Comparison of ENCODE assay signal across 1 cellular context in the genomic region with DNA sequence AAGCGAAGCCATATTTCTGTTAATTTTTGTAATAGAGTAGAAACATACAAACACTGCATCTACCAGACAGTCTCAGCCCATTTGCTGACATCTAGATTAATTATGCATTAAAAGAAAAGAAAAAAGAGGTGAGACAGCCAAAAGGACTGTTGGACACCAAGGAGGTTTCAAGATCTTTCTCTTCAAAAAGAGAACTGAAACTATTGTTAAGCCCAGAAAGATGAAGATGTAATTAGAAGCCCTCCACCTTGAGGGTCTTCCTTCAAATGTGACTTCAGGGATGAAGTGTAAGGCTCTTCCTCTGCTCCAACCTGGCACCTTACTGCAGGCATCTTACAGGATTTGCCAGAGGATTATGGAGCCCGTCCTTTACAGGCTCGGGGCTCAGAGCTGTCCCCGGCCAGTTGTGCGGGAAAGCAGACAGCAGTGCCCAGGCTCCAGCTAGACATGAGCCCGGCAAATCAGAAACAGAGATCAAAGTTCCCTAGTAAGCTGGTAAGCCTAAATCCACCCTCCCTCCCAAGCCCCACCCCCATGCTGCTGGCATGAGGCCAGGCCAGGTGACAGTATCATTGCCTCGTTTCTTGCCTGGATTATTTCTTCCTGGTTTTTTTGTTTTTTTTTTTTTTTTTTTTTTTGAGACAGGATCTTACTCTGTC.
TF ChIP-seq lines count a peak whose summit lies in the region.

No MANE protein-coding gene starts in this region.

TF ChIP-seq in HepG2, 621 proteins besides CTCF, POLR2A, EP300 and RAD21 (continued from another document and continues in another):
- no peak for TF ChIP-seq ZNF496 (CRISPR knock-in tag; IDR thresholded peaks at IDR 0.05; ENCODE audit: insufficient replicate concordance)
- TF ChIP-seq ZNF619 (CRISPR knock-in tag; IDR thresholded peaks at IDR 0.05): no peak
- no peak for TF ChIP-seq ZNF460 (CRISPR knock-in tag; IDR thresholded peaks at IDR 0.05; ENCODE audit: borderline replicate concordance)
- TF ChIP-seq, protein P1, sequence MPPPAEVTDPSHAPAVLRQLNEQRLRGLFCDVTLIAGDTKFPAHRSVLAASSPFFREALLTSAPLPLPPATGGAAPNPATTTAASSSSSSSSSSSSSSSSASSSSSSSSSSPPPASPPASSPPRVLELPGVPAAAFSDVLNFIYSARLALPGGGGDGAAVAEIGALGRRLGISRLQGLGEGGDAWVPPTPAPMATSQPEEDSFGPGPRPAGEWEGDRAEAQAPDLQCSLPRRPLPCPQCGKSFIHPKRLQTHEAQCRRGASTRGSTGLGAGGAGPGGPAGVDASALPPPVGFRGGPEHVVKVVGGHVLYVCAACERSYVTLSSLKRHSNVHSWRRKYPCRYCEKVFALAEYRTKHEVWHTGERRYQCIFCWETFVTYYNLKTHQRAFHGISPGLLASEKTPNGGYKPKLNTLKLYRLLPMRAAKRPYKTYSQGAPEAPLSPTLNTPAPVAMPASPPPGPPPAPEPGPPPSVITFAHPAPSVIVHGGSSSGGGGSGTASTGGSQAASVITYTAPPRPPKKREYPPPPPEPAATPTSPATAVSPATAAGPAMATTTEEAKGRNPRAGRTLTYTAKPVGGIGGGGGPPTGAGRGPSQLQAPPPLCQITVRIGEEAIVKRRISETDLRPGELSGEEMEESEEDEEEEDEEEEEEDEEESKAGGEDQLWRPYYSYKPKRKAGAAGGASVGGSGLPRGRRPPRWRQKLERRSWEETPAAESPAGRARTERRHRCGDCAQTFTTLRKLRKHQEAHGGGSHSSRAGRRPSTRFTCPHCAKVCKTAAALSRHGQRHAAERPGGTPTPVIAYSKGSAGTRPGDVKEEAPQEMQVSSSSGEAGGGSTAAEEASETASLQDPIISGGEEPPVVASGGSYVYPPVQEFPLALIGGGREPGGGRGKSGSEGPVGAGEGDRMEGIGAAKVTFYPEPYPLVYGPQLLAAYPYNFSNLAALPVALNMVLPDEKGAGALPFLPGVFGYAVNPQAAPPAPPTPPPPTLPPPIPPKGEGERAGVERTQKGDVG (CRISPR knock-in tag; IDR thresholded peaks at IDR 0.05; ENCODE audit: borderline replicate concordance): no peak
- no peak for TF ChIP-seq MXI1 (IDR thresholded peaks at IDR 0.05; ENCODE audit: borderline replicate concordance, low read depth, low read length)
- no peak for TF ChIP-seq PHF5A (CRISPR knock-in tag; IDR thresholded peaks at IDR 0.05; ENCODE audit: low read depth, unreplicated experiment)
- 0 out of 2 replicates have a peak, but pooled peaks have one; percentile 28 for TF ChIP-seq MIER3 (CRISPR knock-in tag; IDR thresholded peaks at IDR 0.05; ENCODE audit: borderline replicate concordance)
- TF ChIP-seq, protein P2, sequence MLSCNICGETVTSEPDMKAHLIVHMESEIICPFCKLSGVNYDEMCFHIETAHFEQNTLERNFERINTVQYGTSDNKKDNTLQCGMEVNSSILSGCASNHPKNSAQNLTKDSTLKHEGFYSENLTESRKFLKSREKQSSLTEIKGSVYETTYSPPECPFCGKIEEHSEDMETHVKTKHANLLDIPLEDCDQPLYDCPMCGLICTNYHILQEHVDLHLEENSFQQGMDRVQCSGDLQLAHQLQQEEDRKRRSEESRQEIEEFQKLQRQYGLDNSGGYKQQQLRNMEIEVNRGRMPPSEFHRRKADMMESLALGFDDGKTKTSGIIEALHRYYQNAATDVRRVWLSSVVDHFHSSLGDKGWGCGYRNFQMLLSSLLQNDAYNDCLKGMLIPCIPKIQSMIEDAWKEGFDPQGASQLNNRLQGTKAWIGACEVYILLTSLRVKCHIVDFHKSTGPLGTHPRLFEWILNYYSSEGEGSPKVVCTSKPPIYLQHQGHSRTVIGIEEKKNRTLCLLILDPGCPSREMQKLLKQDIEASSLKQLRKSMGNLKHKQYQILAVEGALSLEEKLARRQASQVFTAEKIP (CRISPR knock-in tag; IDR thresholded peaks at IDR 0.05; ENCODE audit: borderline replicate concordance): no peak
- TF ChIP-seq, protein P3, sequence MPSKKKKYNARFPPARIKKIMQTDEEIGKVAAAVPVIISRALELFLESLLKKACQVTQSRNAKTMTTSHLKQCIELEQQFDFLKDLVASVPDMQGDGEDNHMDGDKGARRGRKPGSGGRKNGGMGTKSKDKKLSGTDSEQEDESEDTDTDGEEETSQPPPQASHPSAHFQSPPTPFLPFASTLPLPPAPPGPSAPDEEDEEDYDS (CRISPR knock-in tag; IDR thresholded peaks at IDR 0.05): peak; percentile 19; the same call in 1 of the 2 replicates
- TF ChIP-seq HDAC2 (CRISPR knock-in tag; IDR thresholded peaks at IDR 0.05): peak; percentile 76; the same call in 1 of the 2 replicates
- no peak for TF ChIP-seq ETV5 (CRISPR knock-in tag; IDR thresholded peaks at IDR 0.05; ENCODE audit: borderline replicate concordance)
- TF ChIP-seq RXRB (CRISPR knock-in tag; IDR thresholded peaks at IDR 0.05; ENCODE audit: borderline replicate concordance): peak; percentile 59; the same call in 1 of the 2 replicates
- TF ChIP-seq, protein P4, sequence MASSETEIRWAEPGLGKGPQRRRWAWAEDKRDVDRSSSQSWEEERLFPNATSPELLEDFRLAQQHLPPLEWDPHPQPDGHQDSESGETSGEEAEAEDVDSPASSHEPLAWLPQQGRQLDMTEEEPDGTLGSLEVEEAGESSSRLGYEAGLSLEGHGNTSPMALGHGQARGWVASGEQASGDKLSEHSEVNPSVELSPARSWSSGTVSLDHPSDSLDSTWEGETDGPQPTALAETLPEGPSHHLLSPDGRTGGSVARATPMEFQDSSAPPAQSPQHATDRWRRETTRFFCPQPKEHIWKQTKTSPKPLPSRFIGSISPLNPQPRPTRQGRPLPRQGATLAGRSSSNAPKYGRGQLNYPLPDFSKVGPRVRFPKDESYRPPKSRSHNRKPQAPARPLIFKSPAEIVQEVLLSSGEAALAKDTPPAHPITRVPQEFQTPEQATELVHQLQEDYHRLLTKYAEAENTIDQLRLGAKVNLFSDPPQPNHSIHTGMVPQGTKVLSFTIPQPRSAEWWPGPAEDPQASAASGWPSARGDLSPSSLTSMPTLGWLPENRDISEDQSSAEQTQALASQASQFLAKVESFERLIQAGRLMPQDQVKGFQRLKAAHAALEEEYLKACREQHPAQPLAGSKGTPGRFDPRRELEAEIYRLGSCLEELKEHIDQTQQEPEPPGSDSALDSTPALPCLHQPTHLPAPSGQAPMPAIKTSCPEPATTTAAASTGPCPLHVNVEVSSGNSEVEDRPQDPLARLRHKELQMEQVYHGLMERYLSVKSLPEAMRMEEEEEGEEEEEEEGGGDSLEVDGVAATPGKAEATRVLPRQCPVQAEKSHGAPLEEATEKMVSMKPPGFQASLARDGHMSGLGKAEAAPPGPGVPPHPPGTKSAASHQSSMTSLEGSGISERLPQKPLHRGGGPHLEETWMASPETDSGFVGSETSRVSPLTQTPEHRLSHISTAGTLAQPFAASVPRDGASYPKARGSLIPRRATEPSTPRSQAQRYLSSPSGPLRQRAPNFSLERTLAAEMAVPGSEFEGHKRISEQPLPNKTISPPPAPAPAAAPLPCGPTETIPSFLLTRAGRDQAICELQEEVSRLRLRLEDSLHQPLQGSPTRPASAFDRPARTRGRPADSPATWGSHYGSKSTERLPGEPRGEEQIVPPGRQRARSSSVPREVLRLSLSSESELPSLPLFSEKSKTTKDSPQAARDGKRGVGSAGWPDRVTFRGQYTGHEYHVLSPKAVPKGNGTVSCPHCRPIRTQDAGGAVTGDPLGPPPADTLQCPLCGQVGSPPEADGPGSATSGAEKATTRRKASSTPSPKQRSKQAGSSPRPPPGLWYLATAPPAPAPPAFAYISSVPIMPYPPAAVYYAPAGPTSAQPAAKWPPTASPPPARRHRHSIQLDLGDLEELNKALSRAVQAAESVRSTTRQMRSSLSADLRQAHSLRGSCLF (CRISPR knock-in tag; IDR thresholded peaks at IDR 0.05; ENCODE audit: borderline replicate concordance): no peak
- TF ChIP-seq, protein P5, sequence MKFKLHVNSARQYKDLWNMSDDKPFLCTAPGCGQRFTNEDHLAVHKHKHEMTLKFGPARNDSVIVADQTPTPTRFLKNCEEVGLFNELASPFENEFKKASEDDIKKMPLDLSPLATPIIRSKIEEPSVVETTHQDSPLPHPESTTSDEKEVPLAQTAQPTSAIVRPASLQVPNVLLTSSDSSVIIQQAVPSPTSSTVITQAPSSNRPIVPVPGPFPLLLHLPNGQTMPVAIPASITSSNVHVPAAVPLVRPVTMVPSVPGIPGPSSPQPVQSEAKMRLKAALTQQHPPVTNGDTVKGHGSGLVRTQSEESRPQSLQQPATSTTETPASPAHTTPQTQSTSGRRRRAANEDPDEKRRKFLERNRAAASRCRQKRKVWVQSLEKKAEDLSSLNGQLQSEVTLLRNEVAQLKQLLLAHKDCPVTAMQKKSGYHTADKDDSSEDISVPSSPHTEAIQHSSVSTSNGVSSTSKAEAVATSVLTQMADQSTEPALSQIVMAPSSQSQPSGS (CRISPR knock-in tag; IDR thresholded peaks at IDR 0.05): no peak
- peak; percentile 56; the same call in 1 of the 2 replicates for TF ChIP-seq ZNF331 (CRISPR knock-in tag; IDR thresholded peaks at IDR 0.05)
- TF ChIP-seq, protein P6, sequence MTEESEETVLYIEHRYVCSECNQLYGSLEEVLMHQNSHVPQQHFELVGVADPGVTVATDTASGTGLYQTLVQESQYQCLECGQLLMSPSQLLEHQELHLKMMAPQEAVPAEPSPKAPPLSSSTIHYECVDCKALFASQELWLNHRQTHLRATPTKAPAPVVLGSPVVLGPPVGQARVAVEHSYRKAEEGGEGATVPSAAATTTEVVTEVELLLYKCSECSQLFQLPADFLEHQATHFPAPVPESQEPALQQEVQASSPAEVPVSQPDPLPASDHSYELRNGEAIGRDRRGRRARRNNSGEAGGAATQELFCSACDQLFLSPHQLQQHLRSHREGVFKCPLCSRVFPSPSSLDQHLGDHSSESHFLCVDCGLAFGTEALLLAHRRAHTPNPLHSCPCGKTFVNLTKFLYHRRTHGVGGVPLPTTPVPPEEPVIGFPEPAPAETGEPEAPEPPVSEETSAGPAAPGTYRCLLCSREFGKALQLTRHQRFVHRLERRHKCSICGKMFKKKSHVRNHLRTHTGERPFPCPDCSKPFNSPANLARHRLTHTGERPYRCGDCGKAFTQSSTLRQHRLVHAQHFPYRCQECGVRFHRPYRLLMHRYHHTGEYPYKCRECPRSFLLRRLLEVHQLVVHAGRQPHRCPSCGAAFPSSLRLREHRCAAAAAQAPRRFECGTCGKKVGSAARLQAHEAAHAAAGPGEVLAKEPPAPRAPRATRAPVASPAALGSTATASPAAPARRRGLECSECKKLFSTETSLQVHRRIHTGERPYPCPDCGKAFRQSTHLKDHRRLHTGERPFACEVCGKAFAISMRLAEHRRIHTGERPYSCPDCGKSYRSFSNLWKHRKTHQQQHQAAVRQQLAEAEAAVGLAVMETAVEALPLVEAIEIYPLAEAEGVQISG (CRISPR knock-in tag; IDR thresholded peaks at IDR 0.05): peak; percentile 37; the same call in 1 of the 2 replicates
- no peak for TF ChIP-seq ZFP36L2 (CRISPR knock-in tag; IDR thresholded peaks at IDR 0.05)
- TF ChIP-seq ZBTB1 (CRISPR knock-in tag; IDR thresholded peaks at IDR 0.05; ENCODE audit: borderline replicate concordance): no peak
- peak; percentile 52; the same call in 1 of the 2 replicates for TF ChIP-seq HNF4G (IDR thresholded peaks at IDR 0.05; ENCODE audit: borderline replicate concordance, low read depth, low read length)
- peak; percentile 62; the same call in 1 of the 2 replicates for TF ChIP-seq HNF4G (CRISPR knock-in tag; IDR thresholded peaks at IDR 0.05; ENCODE audit: borderline replicate concordance, low read depth)
- TF ChIP-seq, protein P7, sequence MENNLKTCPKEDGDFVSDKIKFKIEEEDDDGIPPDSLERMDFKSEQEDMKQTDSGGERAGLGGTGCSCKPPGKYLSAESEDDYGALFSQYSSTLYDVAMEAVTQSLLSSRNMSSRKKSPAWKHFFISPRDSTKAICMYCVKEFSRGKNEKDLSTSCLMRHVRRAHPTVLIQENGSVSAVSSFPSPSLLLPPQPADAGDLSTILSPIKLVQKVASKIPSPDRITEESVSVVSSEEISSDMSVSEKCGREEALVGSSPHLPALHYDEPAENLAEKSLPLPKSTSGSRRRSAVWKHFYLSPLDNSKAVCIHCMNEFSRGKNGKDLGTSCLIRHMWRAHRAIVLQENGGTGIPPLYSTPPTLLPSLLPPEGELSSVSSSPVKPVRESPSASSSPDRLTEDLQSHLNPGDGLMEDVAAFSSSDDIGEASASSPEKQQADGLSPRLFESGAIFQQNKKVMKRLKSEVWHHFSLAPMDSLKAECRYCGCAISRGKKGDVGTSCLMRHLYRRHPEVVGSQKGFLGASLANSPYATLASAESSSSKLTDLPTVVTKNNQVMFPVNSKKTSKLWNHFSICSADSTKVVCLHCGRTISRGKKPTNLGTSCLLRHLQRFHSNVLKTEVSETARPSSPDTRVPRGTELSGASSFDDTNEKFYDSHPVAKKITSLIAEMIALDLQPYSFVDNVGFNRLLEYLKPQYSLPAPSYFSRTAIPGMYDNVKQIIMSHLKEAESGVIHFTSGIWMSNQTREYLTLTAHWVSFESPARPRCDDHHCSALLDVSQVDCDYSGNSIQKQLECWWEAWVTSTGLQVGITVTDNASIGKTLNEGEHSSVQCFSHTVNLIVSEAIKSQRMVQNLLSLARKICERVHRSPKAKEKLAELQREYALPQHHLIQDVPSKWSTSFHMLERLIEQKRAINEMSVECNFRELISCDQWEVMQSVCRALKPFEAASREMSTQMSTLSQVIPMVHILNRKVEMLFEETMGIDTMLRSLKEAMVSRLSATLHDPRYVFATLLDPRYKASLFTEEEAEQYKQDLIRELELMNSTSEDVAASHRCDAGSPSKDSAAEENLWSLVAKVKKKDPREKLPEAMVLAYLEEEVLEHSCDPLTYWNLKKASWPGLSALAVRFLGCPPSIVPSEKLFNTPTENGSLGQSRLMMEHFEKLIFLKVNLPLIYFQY (CRISPR knock-in tag; IDR thresholded peaks at IDR 0.05; ENCODE audit: borderline replicate concordance): no peak
- 0 out of 2 replicates have a peak, but pooled peaks have one; percentile 19 for TF ChIP-seq CBX5 (CRISPR knock-in tag; IDR thresholded peaks at IDR 0.05; ENCODE audit: borderline replicate concordance)
- TF ChIP-seq ZNF292 (CRISPR knock-in tag; IDR thresholded peaks at IDR 0.05; ENCODE audit: borderline replicate concordance, low read depth): peak; percentile 46; the same call in 1 of the 2 replicates
- no peak for TF ChIP-seq ZNF766 (CRISPR knock-in tag; IDR thresholded peaks at IDR 0.05; ENCODE audit: borderline replicate concordance)
- TF ChIP-seq PHB2 (IDR thresholded peaks at IDR 0.05; ENCODE audit: partially characterized antibody): no peak
- no peak for TF ChIP-seq NFKB2 (CRISPR knock-in tag; IDR thresholded peaks at IDR 0.05; ENCODE audit: borderline replicate concordance)
- TF ChIP-seq, protein P8, sequence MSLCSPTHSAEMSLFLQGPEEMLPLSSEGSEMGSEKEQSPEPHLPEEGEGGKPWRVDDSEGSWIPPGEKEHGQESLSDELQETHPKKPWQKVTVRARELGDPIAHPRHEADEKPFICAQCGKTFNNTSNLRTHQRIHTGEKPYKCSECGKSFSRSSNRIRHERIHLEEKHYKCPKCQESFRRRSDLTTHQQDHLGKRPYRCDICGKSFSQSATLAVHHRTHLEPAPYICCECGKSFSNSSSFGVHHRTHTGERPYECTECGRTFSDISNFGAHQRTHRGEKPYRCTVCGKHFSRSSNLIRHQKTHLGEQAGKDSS (CRISPR knock-in tag; IDR thresholded peaks at IDR 0.05; ENCODE audit: borderline replicate concordance, low read depth): 0 out of 2 replicates have a peak, but pooled peaks have one; percentile 33
- peak; percentile 84 for TF ChIP-seq ZEB1 (IDR thresholded peaks at IDR 0.05; ENCODE audit: insufficient replicate concordance, low read depth)
- TF ChIP-seq PHF21A (CRISPR knock-in tag; IDR thresholded peaks at IDR 0.05): peak; percentile 44; the same call in 1 of the 2 replicates
- TF ChIP-seq SOX5 (CRISPR knock-in tag; IDR thresholded peaks at IDR 0.05; ENCODE audit: borderline replicate concordance): 0 out of 2 replicates have a peak, but pooled peaks have one; percentile 25
- no peak for TF ChIP-seq MAF1 (CRISPR knock-in tag; IDR thresholded peaks at IDR 0.05; ENCODE audit: borderline replicate concordance)
- no peak for TF ChIP-seq SNAI1 (CRISPR knock-in tag; IDR thresholded peaks at IDR 0.05; ENCODE audit: borderline replicate concordance)
- TF ChIP-seq SMAD3 (CRISPR knock-in tag; IDR thresholded peaks at IDR 0.05): 0 out of 2 replicates have a peak, but pooled peaks have one; percentile 48
- no peak for TF ChIP-seq GTF2F1 (IDR thresholded peaks at IDR 0.05; ENCODE audit: low read length)
- TF ChIP-seq NCOA2 (CRISPR knock-in tag; IDR thresholded peaks at IDR 0.05): 0 out of 2 replicates have a peak, but pooled peaks have one; percentile 11
